Comparison of ENCODE assay signal across 1 cellular context in the genomic region with DNA sequence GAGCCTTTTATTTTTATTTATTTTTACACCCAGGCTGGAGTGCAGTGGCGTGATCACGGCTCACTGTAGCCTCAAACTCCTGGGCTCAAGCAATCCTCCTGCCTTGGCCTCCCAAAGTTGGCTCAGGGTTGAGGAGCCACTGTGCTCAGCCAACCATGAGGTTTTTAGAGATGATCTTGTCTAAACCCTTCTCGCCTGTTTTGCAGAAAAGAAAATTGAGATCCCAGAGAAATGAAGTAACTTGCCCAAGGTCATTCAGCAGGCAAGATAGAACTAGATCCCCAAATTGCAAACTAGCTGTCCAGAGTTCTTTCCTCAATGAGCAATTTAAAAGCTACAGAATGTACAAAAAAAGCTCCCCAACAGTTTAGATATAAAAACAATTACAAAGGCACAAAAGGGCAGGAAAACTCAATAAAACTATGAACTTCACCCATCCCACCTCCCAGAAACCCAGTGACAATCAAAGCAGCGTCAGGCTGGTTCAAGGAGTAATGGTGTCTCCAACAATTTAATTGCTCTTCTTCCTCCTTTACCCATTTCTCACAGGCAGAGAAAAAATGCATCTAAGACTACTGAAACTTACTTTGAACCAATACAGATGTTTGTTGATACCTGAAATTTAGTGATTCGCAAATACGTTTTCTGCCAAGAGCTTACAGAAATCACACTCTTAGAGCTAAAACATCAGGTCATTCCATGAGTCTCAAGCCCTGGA.
TF ChIP-seq lines count a peak whose summit lies in the region.

No MANE protein-coding gene starts in this region.

TF ChIP-seq in endothelial cell of umbilical vein, 7 proteins besides CTCF, POLR2A, EP300 and RAD21:
- no peak for TF ChIP-seq MAX (IDR thresholded peaks at IDR 0.05; ENCODE audit: insufficient read depth, insufficient read length)
- no peak for TF ChIP-seq GATA2 (IDR thresholded peaks at IDR 0.05; ENCODE audit: insufficient read depth, insufficient read length, low read depth, low read length)
- TF ChIP-seq JUN (IDR thresholded peaks at IDR 0.05; ENCODE audit: borderline replicate concordance, insufficient read depth, insufficient read length, low read depth): no peak
- no peak for TF ChIP-seq POLR2AphosphoS5 (IDR thresholded peaks at IDR 0.05; ENCODE audit: insufficient read depth, low read depth, low read length)
- TF ChIP-seq MYC (IDR thresholded peaks at IDR 0.05; ENCODE audit: low read depth, low read length): no peak
- TF ChIP-seq EZH2 (IDR thresholded peaks at IDR 0.05; ENCODE audit: borderline replicate concordance, low read depth, low read length, severe bottlenecking): no peak
- no peak for TF ChIP-seq FOS (IDR thresholded peaks at IDR 0.05; ENCODE audit: borderline replicate concordance, insufficient read depth, low read length)
